In the genomic region with DNA sequence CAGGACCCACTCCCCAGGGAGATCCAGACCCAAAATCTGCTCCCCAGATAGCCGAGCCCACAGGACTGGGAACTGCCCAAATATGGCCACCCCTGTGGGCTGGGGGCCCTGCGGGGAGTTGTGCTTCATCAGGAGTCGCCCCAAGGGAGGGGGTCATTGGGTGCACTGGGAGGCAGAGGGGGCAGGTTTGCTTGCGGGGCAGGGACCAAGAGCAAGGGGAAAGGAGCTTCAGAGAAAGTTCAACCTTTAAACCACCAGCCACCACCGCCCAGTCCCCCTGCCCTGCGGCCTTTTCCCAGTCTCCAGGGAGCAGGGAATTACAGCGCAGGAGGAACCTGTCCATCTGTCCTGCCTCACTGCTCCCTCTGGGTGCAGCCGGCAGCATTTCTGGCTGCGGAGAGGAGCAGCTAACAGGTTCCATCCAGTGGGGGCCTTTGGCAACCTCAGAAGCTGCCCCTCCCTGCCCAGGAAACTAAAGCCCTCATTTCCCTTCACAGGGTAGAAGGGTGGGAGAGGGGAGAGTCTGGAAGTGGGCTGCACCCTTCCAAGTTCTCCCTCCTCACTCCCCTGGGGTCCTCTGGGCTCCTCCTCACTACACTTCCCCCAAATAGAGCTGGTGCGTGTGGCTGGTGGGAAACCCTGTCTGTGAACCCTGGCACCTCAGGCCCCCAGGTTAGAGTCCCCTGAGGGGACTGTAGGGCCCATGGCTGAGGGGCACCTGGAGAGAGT, we compare ENCODE assay signal across 1 cellular context.
TF ChIP-seq lines count a peak whose summit lies in the region.

No MANE protein-coding gene starts in this region.

TF ChIP-seq in IMR-90, 13 proteins besides CTCF, POLR2A, EP300 and RAD21:
- TF ChIP-seq ELK1 (IDR thresholded peaks at IDR 0.05; ENCODE audit: borderline replicate concordance, low read depth, low read length) (no peak), BHLHE40 (IDR thresholded peaks at IDR 0.05; ENCODE audit: low read depth, low read length) (no peak), FOS (IDR thresholded peaks at IDR 0.05; ENCODE audit: low read depth, low read length) (no peak), MAZ (IDR thresholded peaks at IDR 0.05; ENCODE audit: borderline replicate concordance, low read depth, low read length) (no peak), RCOR1 (IDR thresholded peaks at IDR 0.05; ENCODE audit: insufficient replicate concordance, low read length) (no peak), MXI1 (IDR thresholded peaks at IDR 0.05; ENCODE audit: borderline replicate concordance, low read depth, low read length) (no peak), MAFK (IDR thresholded peaks at IDR 0.05; ENCODE audit: low read depth, low read length) (no peak), USF2 (IDR thresholded peaks at IDR 0.05; ENCODE audit: low read depth, low read length) (no peak)
